ENCODE assay signal across 17 cellular contexts in genomic region chr10:65952086-65952485, GRCh38.
A peak's percentile ranks its signal among the peaks of the same experiment; 100 is the strongest.
DNase-seq lines count a peak whose midpoint lies in the region; ATAC-seq, FAIRE-seq and TF ChIP-seq lines count a peak whose summit lies in the region.
"Had no signal": no experiment of that assay in that cellular context is flagged by ENCODE, and none has a peak within 500 bp of the region (broad histone marks: within the 10 kb centered on the region; RNA-seq: fewer than 3 reads in every experiment).

No MANE protein-coding gene starts in this region.

- ATAC-seq in K562 (no peak), GM21717 (IDR thresholded peaks at IDR 0.05; ENCODE audit: unreplicated experiment) (no peak), GM19395 (IDR thresholded peaks at IDR 0.05; ENCODE audit: unreplicated experiment) (no peak)
- ATAC-seq: A549 had no signal

- H3K4me2 ChIP-seq in DOHH2 (ENCODE audit: low read length): no peak overlapping the region
- H3K4me2 ChIP-seq in OCI-LY3 (ENCODE audit: low read length): no peak overlapping the region
- no peak overlapping the region for H3K4me2 ChIP-seq in K562 (ENCODE audit: insufficient read depth, low read length)
- H3K4me2 ChIP-seq: A549, BLaER1, KMS-11 had no signal

- TF ChIP-seq POLR2A in K562 (conservative IDR thresholded peaks at IDR 0.05): no peak

- H3K9ac ChIP-seq in OCI-LY3 (ENCODE audit: low read length) (no peak overlapping the region), K562 (ENCODE audit: insufficient read depth in 1 of 2, low read depth in 2 of 2, low read length in 2 of 2) (no peak overlapping the region)
- H3K9ac ChIP-seq: BLaER1, KMS-11 had no signal

- BruUV-seq in K562 (replicated peaks; lab: Mats Ljungman, UMichigan): no TSS peak

- CTCF ChIA-PET in K562 (lab: Yijun Ruan, JAX; ENCODE audit: low intra/inter-chr PET ratio): no interaction called here

- no peaks in the 10 kb centered on the region for H3K4me1 ChIP-seq in DOHH2 (ENCODE audit: control insufficient read depth, low read length)
- peaks cover 26% of the 10 kb centered on the region for H3K4me1 ChIP-seq in OCI-LY3 (ENCODE audit: low read length)
- H3K4me1 ChIP-seq in K562 (replicated peaks in 1 of 2; ENCODE audit: control insufficient read depth in 2 of 2, insufficient read depth in 2 of 2, low read length in 2 of 2): no peaks in the 10 kb centered on the region
- H3K4me1 ChIP-seq: A549, BLaER1 had no signal

- intact Hi-C loops in K562 (cut with micrococcal nuclease): no loop called here

- POLR2A ChIA-PET in K562 (lab: Yijun Ruan, JAX): no interaction called here

- peak; percentile 7 for DNase-seq in HT-29 (ENCODE audit: low spot score)
- DNase-seq in K562 (ENCODE audit: extremely low read depth in 1 of 4, low spot score in 3 of 4): no peak
- DNase-seq in T-helper 1 cell: no peak
- DNase-seq: CD4-positive, CD25-positive, alpha-beta regulatory T cell; DMS79; EL; HCEC 1CT had no signal

- TF ChIP-seq CTCF in DOHH2 (IDR thresholded peaks at IDR 0.05; ENCODE audit: low read depth, low read length, poor library complexity, severe bottlenecking) (peak; percentile 34), OCI-LY3 (IDR thresholded peaks at IDR 0.05; ENCODE audit: low read depth, low read length) (peak; percentile 31; the same call in 1 of the 2 replicates), K562 (IDR thresholded peaks at IDR 0.05 in 2 of 3, conservative IDR thresholded peaks at IDR 0.05 in 1 of 3; ENCODE audit: insufficient read depth in 2 of 3, low read depth in 1 of 3, low read length in 3 of 3) (no peak)

- H3K9me1 ChIP-seq in K562 (ENCODE audit: control insufficient read depth, insufficient read depth, low read length): no peaks in the 10 kb centered on the region

- no peak for TF ChIP-seq EP300 in K562 (IDR thresholded peaks at IDR 0.05; ENCODE audit: low read length)

- H4K20me1 ChIP-seq in DOHH2 (ENCODE audit: control insufficient read depth, insufficient read depth, low read depth, low read length) (no peaks in the 10 kb centered on the region), OCI-LY3 (ENCODE audit: insufficient read depth, low read length) (no peaks in the 10 kb centered on the region), K562 (replicated peaks; ENCODE audit: control insufficient read depth, insufficient read depth, low read length) (no peaks in the 10 kb centered on the region)
- H4K20me1 ChIP-seq: BLaER1 had no signal

- in situ Hi-C loops in K562 (cut with MboI): no loop called here

- H3K27me3 ChIP-seq in DOHH2 (ENCODE audit: control insufficient read depth, low read length) (no peaks in the 10 kb centered on the region), OCI-LY3 (ENCODE audit: low read depth, low read length) (no peaks in the 10 kb centered on the region), K562 (ENCODE audit: control insufficient read depth in 2 of 2, insufficient read depth in 2 of 2, low read length in 2 of 2) (no peaks in the 10 kb centered on the region)
- H3K27me3 ChIP-seq: BLaER1 had no signal

- H3K27ac ChIP-seq in DOHH2 (ENCODE audit: low read depth, low read length) (no peak overlapping the region), OCI-LY3 (ENCODE audit: low read length) (no peak overlapping the region), K562 (ENCODE audit: extremely low read depth, low read depth, low read length) (no peak overlapping the region)
- H3K27ac ChIP-seq: A549, BLaER1, KMS-11 had no signal

- no peak for FAIRE-seq in K562 (lab: Jason Lieb, UNC)
- FAIRE-seq: A549, G401.6, GM12892, H1 had no signal

- H3F3A ChIP-seq in DOHH2 (ENCODE audit: control insufficient read depth, insufficient read depth): no peaks in the 10 kb centered on the region

- H3K36me3 ChIP-seq in DOHH2 (ENCODE audit: control insufficient read depth, low read length) (no peaks in the 10 kb centered on the region), OCI-LY3 (replicated peaks; ENCODE audit: low read depth, low read length) (no peaks in the 10 kb centered on the region), K562 (ENCODE audit: control insufficient read depth, insufficient read depth, low read length) (no peaks in the 10 kb centered on the region)
- H3K36me3 ChIP-seq: BLaER1 had no signal

- H2AFZ ChIP-seq in OCI-LY3 (ENCODE audit: low read depth, low read length): no peak overlapping the region
- no peak overlapping the region for H2AFZ ChIP-seq in K562 (ENCODE audit: low read depth, low read length)

- H3K9me3 ChIP-seq in DOHH2 (ENCODE audit: control insufficient read depth, insufficient read depth, low read length): no peaks in the 10 kb centered on the region
- no peaks in the 10 kb centered on the region for H3K9me3 ChIP-seq in OCI-LY3 (ENCODE audit: insufficient read depth, low read length)
- no peaks in the 10 kb centered on the region for H3K9me3 ChIP-seq in K562 (replicated peaks; ENCODE audit: control insufficient read depth, insufficient read depth, low read depth, low read length)
- H3K9me3 ChIP-seq: A549, BLaER1 had no signal

- H3K4me3 ChIP-seq in DOHH2 (ENCODE audit: low read length): no peak overlapping the region
- H3K4me3 ChIP-seq in OCI-LY3 (ENCODE audit: low read length): no peak overlapping the region
- H3K4me3 ChIP-seq in K562: no peak overlapping the region
- H3K4me3 ChIP-seq: A549, BLaER1 had no signal

- H3K9me2 ChIP-seq in DOHH2 (replicated peaks; ENCODE audit: control insufficient read depth, low read length): no peaks in the 10 kb centered on the region

- TF ChIP-seq RAD21 in K562 (CRISPR knock-in tag; conservative IDR thresholded peaks at IDR 0.05 in 1 of 2, IDR thresholded peaks at IDR 0.05 in 1 of 2): no peak

- no peaks in the 10 kb centered on the region for H3K79me2 ChIP-seq in DOHH2 (ENCODE audit: control insufficient read depth, low read length)
- no peaks in the 10 kb centered on the region for H3K79me2 ChIP-seq in OCI-LY3 (ENCODE audit: low read length)
- no peaks in the 10 kb centered on the region for H3K79me2 ChIP-seq in K562 (ENCODE audit: control insufficient read depth, insufficient read depth, low read length)

TF ChIP-seq in K562, 482 proteins besides CTCF, POLR2A, EP300 and RAD21:
- TF ChIP-seq, protein P1, sequence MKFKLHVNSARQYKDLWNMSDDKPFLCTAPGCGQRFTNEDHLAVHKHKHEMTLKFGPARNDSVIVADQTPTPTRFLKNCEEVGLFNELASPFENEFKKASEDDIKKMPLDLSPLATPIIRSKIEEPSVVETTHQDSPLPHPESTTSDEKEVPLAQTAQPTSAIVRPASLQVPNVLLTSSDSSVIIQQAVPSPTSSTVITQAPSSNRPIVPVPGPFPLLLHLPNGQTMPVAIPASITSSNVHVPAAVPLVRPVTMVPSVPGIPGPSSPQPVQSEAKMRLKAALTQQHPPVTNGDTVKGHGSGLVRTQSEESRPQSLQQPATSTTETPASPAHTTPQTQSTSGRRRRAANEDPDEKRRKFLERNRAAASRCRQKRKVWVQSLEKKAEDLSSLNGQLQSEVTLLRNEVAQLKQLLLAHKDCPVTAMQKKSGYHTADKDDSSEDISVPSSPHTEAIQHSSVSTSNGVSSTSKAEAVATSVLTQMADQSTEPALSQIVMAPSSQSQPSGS (CRISPR knock-in tag; IDR thresholded peaks at IDR 0.05): no peak
- TF ChIP-seq CSDE1 (IDR thresholded peaks at IDR 0.05) (no peak), CEBPG (CRISPR knock-in tag; IDR thresholded peaks at IDR 0.05) (no peak), CEBPG (tag; conservative IDR thresholded peaks at IDR 0.05 in 1 of 2, IDR thresholded peaks at IDR 0.05 in 1 of 2) (0 out of 4 replicates have a peak, but pooled peaks of 1 of the 2 experiments have one; percentile 18), CEBPB (tag; IDR thresholded peaks at IDR 0.05) (0 out of 2 replicates have a peak, but pooled peaks have one; percentile 33)
- TF ChIP-seq, protein P2, sequence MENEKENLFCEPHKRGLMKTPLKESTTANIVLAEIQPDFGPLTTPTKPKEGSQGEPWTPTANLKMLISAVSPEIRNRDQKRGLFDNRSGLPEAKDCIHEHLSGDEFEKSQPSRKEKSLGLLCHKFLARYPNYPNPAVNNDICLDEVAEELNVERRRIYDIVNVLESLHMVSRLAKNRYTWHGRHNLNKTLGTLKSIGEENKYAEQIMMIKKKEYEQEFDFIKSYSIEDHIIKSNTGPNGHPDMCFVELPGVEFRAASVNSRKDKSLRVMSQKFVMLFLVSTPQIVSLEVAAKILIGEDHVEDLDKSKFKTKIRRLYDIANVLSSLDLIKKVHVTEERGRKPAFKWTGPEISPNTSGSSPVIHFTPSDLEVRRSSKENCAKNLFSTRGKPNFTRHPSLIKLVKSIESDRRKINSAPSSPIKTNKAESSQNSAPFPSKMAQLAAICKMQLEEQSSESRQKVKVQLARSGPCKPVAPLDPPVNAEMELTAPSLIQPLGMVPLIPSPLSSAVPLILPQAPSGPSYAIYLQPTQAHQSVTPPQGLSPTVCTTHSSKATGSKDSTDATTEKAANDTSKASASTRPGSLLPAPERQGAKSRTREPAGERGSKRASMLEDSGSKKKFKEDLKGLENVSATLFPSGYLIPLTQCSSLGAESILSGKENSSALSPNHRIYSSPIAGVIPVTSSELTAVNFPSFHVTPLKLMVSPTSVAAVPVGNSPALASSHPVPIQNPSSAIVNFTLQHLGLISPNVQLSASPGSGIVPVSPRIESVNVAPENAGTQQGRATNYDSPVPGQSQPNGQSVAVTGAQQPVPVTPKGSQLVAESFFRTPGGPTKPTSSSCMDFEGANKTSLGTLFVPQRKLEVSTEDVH (IDR thresholded peaks at IDR 0.05; ENCODE audit: low read depth, partially characterized antibody): no peak

Comparison
In these comparisons a context has a peak if more than half of its experiments do, and no peak if none do; other contexts are left out.
1. CTCF ChIP-seq: peak in DOHH2 (single experiment) and OCI-LY3 (single experiment); none in K562 (0 of 3).